Comparison of ENCODE assay signal across 34 cellular contexts in the genomic region with DNA sequence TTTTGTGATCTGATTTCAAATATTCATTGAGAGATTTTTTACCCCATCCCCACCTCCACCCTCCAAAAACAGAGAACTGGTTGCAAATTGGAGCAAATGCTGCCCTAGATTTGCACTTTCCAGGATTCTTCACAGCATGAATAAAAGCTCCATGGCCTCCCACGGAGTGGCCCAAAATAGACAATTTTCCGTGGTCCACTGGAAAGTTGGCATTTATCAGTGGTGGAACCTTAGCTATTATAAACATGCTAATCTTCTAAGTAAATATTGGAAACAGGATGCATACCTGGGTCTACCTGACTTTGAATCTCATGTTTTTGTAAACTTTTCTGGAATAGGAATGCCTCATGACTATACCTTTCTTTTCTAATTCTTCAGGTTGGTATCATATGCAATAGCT.
A peak's percentile ranks its signal among the peaks of the same experiment; 100 is the strongest.
DNase-seq lines count a peak whose midpoint lies in the region; ATAC-seq, FAIRE-seq and TF ChIP-seq lines count a peak whose summit lies in the region.
"Had no signal": no experiment of that assay in that cellular context is flagged by ENCODE, and none has a peak within 500 bp of the region (broad histone marks: within the 10 kb centered on the region; RNA-seq: fewer than 3 reads in every experiment).

No MANE protein-coding gene starts in this region.

- in situ Hi-C loops in HepG2 (cut with HindIII; ENCODE audit: extremely low pct_ligation_motif_present, low pct_unique_long_range_greater_than_20kb) = no loop called here
- in situ Hi-C loops in G401 (cut with HindIII; ENCODE audit: low sequenced_read_pairs) = no loop called here

- no peaks in the 10 kb centered on the region for H3K36me3 ChIP-seq in left ventricle myocardium inferior
- no peaks in the 10 kb centered on the region for H3K36me3 ChIP-seq in liver (ENCODE audit: control insufficient read depth in 4 of 4, insufficient read depth in 3 of 4, low read depth in 1 of 4, low read length in 3 of 4)
- no peaks in the 10 kb centered on the region for H3K36me3 ChIP-seq in HepG2 (replicated peaks in 1 of 2; ENCODE audit: control insufficient read depth in 1 of 2, insufficient read depth in 2 of 2, low read length in 2 of 2)
- H3K36me3 ChIP-seq: BE2C, BLaER1 had no signal

- 41% methylated on average over 2 of the region's 2 CpGs for WGBS in liver
- 20% methylated on average over 2 of the region's 2 CpGs for WGBS in HepG2 (ENCODE audit: low lambda C conversion rate)

- ATAC-seq in left ventricle myocardium superior = peak; percentile 49
- ATAC-seq in HepG2 = no peak
- ATAC-seq: A549; CD8-positive, alpha-beta T cell had no signal

- H3K27ac ChIP-seq in left ventricle myocardium inferior (replicated peaks) (no peak overlapping the region), liver (ENCODE audit: low read depth in 1 of 2, low read length in 2 of 2) (no peak overlapping the region), HepG2 (ENCODE audit: extremely low read length, insufficient read depth, low read length) (no peak overlapping the region)
- H3K27ac ChIP-seq: 22Rv1; A549; BLaER1; BLaER1 treated with 17β-estradiol and CSF1 and Interleukin-3, amounts not matched to agents 10 nM and 100 nM; C4-2B had no signal

- intact Hi-C loops in left ventricle myocardium superior (cut with micrococcal nuclease) = no loop called here
- intact Hi-C loops in left ventricle myocardium inferior (cut with micrococcal nuclease) = no loop called here
- intact Hi-C loops in HepG2 (cut with micrococcal nuclease; ENCODE audit: unreplicated experiment) = no loop called here

- BruUV-seq in HepG2 (replicated peaks; lab: Mats Ljungman, UMichigan) = no TSS peak

- no peaks in the 10 kb centered on the region for H3K27me3 ChIP-seq in left ventricle myocardium inferior (ENCODE audit: low read depth)
- H3K27me3 ChIP-seq in liver (ENCODE audit: control insufficient read depth in 4 of 4, insufficient read depth in 4 of 4, low read length in 3 of 4) = no peaks in the 10 kb centered on the region
- H3K27me3 ChIP-seq in HepG2 (ENCODE audit: control insufficient read depth in 1 of 2, insufficient read depth in 2 of 2, low read length in 2 of 2) = no peaks in the 10 kb centered on the region
- H3K27me3 ChIP-seq: BE2C; BLaER1; BLaER1 treated with 17β-estradiol and CSF1 and Interleukin-3, amounts not matched to agents 10 nM and 100 nM had no signal

- no peak for TF ChIP-seq CTCF in left ventricle myocardium inferior (IDR thresholded peaks at IDR 0.05; ENCODE audit: borderline replicate concordance)
- TF ChIP-seq CTCF in liver (IDR thresholded peaks at IDR 0.05; ENCODE audit: low read depth, low read length, missing input control) = no peak
- no peak for TF ChIP-seq CTCF in HepG2 (CRISPR knock-in tag; IDR thresholded peaks at IDR 0.05)

- TF ChIP-seq POLR2A in HepG2 (IDR thresholded peaks at IDR 0.05; ENCODE audit: insufficient read depth in 1 of 2, low read depth in 2 of 2, low read length in 2 of 2) (no peak), erythroblast (IDR thresholded peaks at IDR 0.05; ENCODE audit: low read length) (no peak)

- peaks cover 55% of the 10 kb centered on the region for H3K4me1 ChIP-seq in left ventricle myocardium inferior
- peaks cover 4 to 37% (median 36%) of the 10 kb centered on the region in 4 donors for H3K4me1 ChIP-seq in liver (ENCODE audit: control insufficient read depth in 4 of 4, insufficient read depth in 4 of 4, low read length in 3 of 4)
- peaks cover 12% of the 10 kb centered on the region; the same call in 1 of the 2 replicates for H3K4me1 ChIP-seq in HepG2 (ENCODE audit: insufficient read depth, low read length)
- H3K4me1 ChIP-seq: A549; BE2C; BLaER1; BLaER1 treated with 17β-estradiol and CSF1 and Interleukin-3, amounts not matched to agents 10 nM and 100 nM had no signal

- FAIRE-seq in HepG2 (lab: Jason Lieb, UNC) = no peak
- FAIRE-seq: A204.1, A549 had no signal

- H3K9me3 ChIP-seq in left ventricle myocardium inferior (replicated peaks) = no peaks in the 10 kb centered on the region
- H3K9me3 ChIP-seq in liver (ENCODE audit: control insufficient read depth in 4 of 4, low read length in 3 of 4) = no peaks in the 10 kb centered on the region
- peaks cover 3% of the 10 kb centered on the region; the same call in 1 of the 2 replicates for H3K9me3 ChIP-seq in HepG2 (ENCODE audit: low read length)
- H3K9me3 ChIP-seq: A549; BE2C; BLaER1; BLaER1 treated with 17β-estradiol and CSF1 and Interleukin-3, amounts not matched to agents 10 nM and 100 nM; Caco-2 had no signal

- DNase-seq in left ventricle myocardium superior (no peak), left ventricle myocardium inferior (no peak), HepG2 (ENCODE audit: low spot score) (no peak), G401 (ENCODE audit: low spot score) (peak; percentile 19), cerebellar cortex (ENCODE audit: low spot score) (peak; percentile 24), erythroblast (lab: John Stamatoyannopoulos, UW) (no peak), midbrain (lab: John Stamatoyannopoulos, UW) (no peak)
- DNase-seq: 8988T; ACHN; AML-193; BE2C; C1 segment of cervical spinal cord; Caco-2; Calu3; CD4-positive, alpha-beta memory T cell; CD4-positive, alpha-beta T cell; CD4-positive, CD25-positive, alpha-beta regulatory T cell; CD8-positive, alpha-beta memory T cell; CD8-positive, alpha-beta T cell; COR-L47; DMS 273 treated with DMSO at 0.1 percent for 48 hours; DMS153; DMS53; DMS79; DMS79 treated with DMSO at 0.1 percent for 48 hours; DND-41; EL had no signal

- CTCF ChIA-PET in HepG2 (lab: Yijun Ruan, JAX; ENCODE audit: low intra/inter-chr PET ratio, low total read pairs) = no interaction called here

- H2AFZ ChIP-seq in HepG2 (ENCODE audit: low read length) = no peak overlapping the region

- TF ChIP-seq EP300 in HepG2 (IDR thresholded peaks at IDR 0.05; ENCODE audit: low read depth in 2 of 2, low read length in 2 of 2) (no peak), HepG2 (CRISPR knock-in tag; IDR thresholded peaks at IDR 0.05; ENCODE audit: borderline replicate concordance) (no peak)

- POLR2A ChIA-PET in HepG2 (lab: Yijun Ruan, JAX) = no interaction called here

- H3K79me2 ChIP-seq in HepG2 (ENCODE audit: insufficient read depth, low read length) = no peaks in the 10 kb centered on the region

- no peak overlapping the region for H3K4me3 ChIP-seq in left ventricle myocardium inferior
- no peak overlapping the region for H3K4me3 ChIP-seq in liver (ENCODE audit: low read depth in 1 of 3, low read length in 3 of 3)
- H3K4me3 ChIP-seq in HepG2 (replicated peaks in 1 of 3; ENCODE audit: insufficient read depth in 1 of 3, low read depth in 2 of 3, low read length in 3 of 3) = no peak overlapping the region
- H3K4me3 ChIP-seq: A549; BLaER1; BLaER1 treated with 17β-estradiol and CSF1 and Interleukin-3, amounts not matched to agents 10 nM and 100 nM had no signal

- H3K9ac ChIP-seq in liver (ENCODE audit: low read depth in 1 of 2, low read length in 2 of 2) (no peak overlapping the region), HepG2 (ENCODE audit: insufficient read depth, low read depth, low read length) (no peak overlapping the region)
- H3K9ac ChIP-seq: BLaER1; BLaER1 treated with 17β-estradiol and CSF1 and Interleukin-3, amounts not matched to agents 10 nM and 100 nM had no signal

- no peaks in the 10 kb centered on the region for H4K20me1 ChIP-seq in HepG2 (ENCODE audit: insufficient read depth, low read length)
- H4K20me1 ChIP-seq: BLaER1; BLaER1 treated with 17β-estradiol and CSF1 and Interleukin-3, amounts not matched to agents 10 nM and 100 nM had no signal

- peak in 1 of 2 donors; percentile 29 for TF ChIP-seq RAD21 in liver (IDR thresholded peaks at IDR 0.05)
- no peak for TF ChIP-seq RAD21 in HepG2 (CRISPR knock-in tag; IDR thresholded peaks at IDR 0.05)

- no peak overlapping the region for H3K4me2 ChIP-seq in HepG2 (ENCODE audit: low read depth, low read length)
- H3K4me2 ChIP-seq: A549; BLaER1; BLaER1 treated with 17β-estradiol and CSF1 and Interleukin-3, amounts not matched to agents 10 nM and 100 nM had no signal

TF ChIP-seq in liver, 16 proteins besides CTCF, POLR2A, EP300 and RAD21:
- TF ChIP-seq SP1 (IDR thresholded peaks at IDR 0.05) = peak; percentile 51
- peak in 1 of 2 donors; percentile 26 for TF ChIP-seq RXRA (IDR thresholded peaks at IDR 0.05)
- TF ChIP-seq GABPA (IDR thresholded peaks at IDR 0.05 in 1 of 2, conservative IDR thresholded peaks at IDR 0.05 in 1 of 2) = no peak
- TF ChIP-seq MAX (IDR thresholded peaks at IDR 0.05) = no peak
- peak in 1 of 2 donors; percentile 40 for TF ChIP-seq HNF4A (conservative IDR thresholded peaks at IDR 0.05)
- TF ChIP-seq, protein P1, sequence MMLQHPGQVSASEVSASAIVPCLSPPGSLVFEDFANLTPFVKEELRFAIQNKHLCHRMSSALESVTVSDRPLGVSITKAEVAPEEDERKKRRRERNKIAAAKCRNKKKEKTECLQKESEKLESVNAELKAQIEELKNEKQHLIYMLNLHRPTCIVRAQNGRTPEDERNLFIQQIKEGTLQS (IDR thresholded peaks at IDR 0.05) = no peak
- TF ChIP-seq JUND (IDR thresholded peaks at IDR 0.05) = no peak
- no peak for TF ChIP-seq TAF1 (conservative IDR thresholded peaks at IDR 0.05)

TF ChIP-seq in HepG2, 621 proteins besides CTCF, POLR2A, EP300 and RAD21 (continues in another document):
- TF ChIP-seq ZNF557 (CRISPR knock-in tag; IDR thresholded peaks at IDR 0.05) (no peak), ZNF720 (CRISPR knock-in tag; IDR thresholded peaks at IDR 0.05) (no peak), ARNT2 (CRISPR knock-in tag; IDR thresholded peaks at IDR 0.05; ENCODE audit: low read depth) (no peak), RFXANK (CRISPR knock-in tag; IDR thresholded peaks at IDR 0.05) (no peak), POLR2AphosphoS2 (IDR thresholded peaks at IDR 0.05; ENCODE audit: low read depth, low read length) (no peak), SRF (IDR thresholded peaks at IDR 0.05; ENCODE audit: low read depth, low read length) (no peak), ZNF800 (CRISPR knock-in tag; IDR thresholded peaks at IDR 0.05) (no peak), XBP1 (CRISPR knock-in tag; IDR thresholded peaks at IDR 0.05) (no peak), EHMT2 (IDR thresholded peaks at IDR 0.05; ENCODE audit: borderline replicate concordance, low read depth, low read length) (no peak), ZBTB7B (CRISPR knock-in tag; IDR thresholded peaks at IDR 0.05) (no peak)

Comparison
In these comparisons a context has a peak if more than half of its experiments do, and no peak if none do; other contexts are left out.
1. DNase-seq: peak in G401 (single experiment) and cerebellar cortex (single experiment); none in left ventricle myocardium superior (single experiment), left ventricle myocardium inferior (single experiment), HepG2 (single experiment), erythroblast (0 of 2) and midbrain (single experiment).